ENCODE assay signal across 28 cellular contexts in the genomic region with DNA sequence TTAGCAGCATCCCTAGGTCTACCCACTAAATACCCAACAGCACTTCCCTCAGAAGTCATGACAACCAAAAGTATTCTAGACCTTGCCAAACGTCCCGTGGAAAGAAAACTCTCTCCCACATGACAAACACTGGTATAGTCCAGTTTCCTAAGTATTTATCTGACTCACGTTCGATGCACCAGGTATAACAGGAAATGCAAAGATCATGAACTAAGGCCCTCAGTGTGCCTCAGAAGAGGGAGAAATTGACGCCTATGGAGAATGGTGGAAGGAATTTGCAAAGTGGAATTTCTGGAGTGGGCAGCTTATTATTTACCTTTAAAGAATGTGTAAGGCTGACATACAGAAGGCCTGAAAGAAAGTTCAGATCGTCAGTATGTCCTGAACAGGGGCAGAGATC.
"Had no signal": no experiment of that assay in that cellular context is flagged by ENCODE, and none has a peak within 500 bp of the region (broad histone marks: within the 10 kb centered on the region; RNA-seq: fewer than 3 reads in every experiment).

No MANE protein-coding gene starts in this region.

- ATAC-seq: effector memory CD8-positive, alpha-beta T cell; esophagus mucosa; foreskin keratinocyte; gastrocnemius medialis; gastroesophageal sphincter; heart left ventricle; heart right ventricle had no signal

- DNase-seq: colonic mucosa; cortex of kidney; dermis blood vessel endothelial cell; dorsolateral prefrontal cortex; effector CD4-positive, alpha-beta T cell; effector CD8-positive, alpha-beta T cell; effector memory CD4-positive, alpha-beta T cell; effector memory CD8-positive, alpha-beta T cell; endodermal cell; erythroblast; esophagus squamous epithelium; foreskin fibroblast; foreskin keratinocyte; foreskin melanocyte; gastrocnemius medialis; glutamatergic neuron; head of caudate nucleus; heart left ventricle; heart right ventricle had no signal

- H3K36me3 ChIP-seq: colonic mucosa, esophagus muscularis mucosa, esophagus squamous epithelium, gastrocnemius medialis, gastroesophageal sphincter, heart left ventricle, heart right ventricle had no signal

- FAIRE-seq: colon, endometrium, endothelial cell of umbilical vein, frontal cortex had no signal

- H3K4me3 ChIP-seq: colonic mucosa, coronary artery, dorsolateral prefrontal cortex, esophagus muscularis mucosa, esophagus squamous epithelium, gastrocnemius medialis, gastroesophageal sphincter, heart left ventricle, heart right ventricle, hepatocyte had no signal

- H3K27me3 ChIP-seq: colonic mucosa, dorsolateral prefrontal cortex, esophagus muscularis mucosa, esophagus squamous epithelium, gastrocnemius medialis, gastroesophageal sphincter, heart left ventricle, heart right ventricle had no signal
